ENCODE assay signal across 19 cellular contexts in the genomic region with DNA sequence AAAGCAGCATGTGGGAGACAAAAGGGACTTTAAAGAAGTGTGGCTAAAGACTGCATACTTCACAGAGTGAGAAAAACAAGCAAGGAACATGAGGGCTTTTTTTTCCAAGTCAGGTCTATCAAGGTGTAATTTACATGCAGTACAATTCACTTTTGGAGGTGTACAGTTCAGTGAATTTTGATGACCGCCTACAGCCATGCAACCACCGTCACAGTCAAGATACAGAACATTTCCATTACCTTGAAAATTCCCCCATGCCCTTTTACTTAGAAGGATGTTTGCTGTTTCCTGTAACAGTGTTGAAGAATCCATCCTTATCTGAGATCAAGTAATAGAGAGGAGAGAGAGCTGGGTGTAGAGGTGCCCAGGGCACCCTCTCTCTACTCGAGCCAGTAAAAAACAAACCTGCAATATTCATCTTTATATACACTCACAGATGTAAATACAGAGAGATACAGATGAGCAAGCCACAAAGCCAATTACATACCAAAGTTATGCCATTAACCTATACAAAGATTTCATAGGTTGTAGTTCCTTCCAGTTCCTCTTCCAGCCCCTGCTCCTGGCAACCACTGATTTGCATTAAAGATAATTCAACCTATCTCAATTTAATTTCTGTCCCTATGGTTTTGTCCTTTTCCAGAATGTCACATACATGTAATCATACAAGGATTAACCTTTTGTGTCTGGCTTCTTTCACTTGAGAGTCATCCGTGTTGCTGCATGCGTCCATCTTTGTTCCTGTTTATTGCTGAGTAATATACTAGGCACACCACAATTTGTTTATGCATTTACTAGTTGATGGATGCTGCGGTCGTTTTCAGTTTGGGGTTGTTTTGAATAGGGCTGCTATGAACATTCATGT. TPM values are rescaled to one million over a fixed set of nuclear protein-coding genes. Genes with fewer than 3 reads are reported as not detected.
A peak's percentile ranks its signal among the peaks of the same experiment; 100 is the strongest.
DNase-seq lines count a peak whose midpoint lies in the region; ATAC-seq, FAIRE-seq and TF ChIP-seq lines count a peak whose summit lies in the region.
"Had no signal": no experiment of that assay in that cellular context is flagged by ENCODE, and none has a peak within 500 bp of the region (broad histone marks: within the 10 kb centered on the region; RNA-seq: fewer than 3 reads in every experiment).

No MANE protein-coding gene starts in this region.

- BruUV-seq in PC-3 (replicated peaks; lab: Mats Ljungman, UMichigan) = no TSS peak

- intact Hi-C loops in PC-3 (cut with micrococcal nuclease) (no loop called here), mucosa of descending colon (cut with DNase I, micrococcal nuclease) (no loop called here), kidney (cut with DNase I) (no loop called here)

- FAIRE-seq in GM18507 (lab: Jason Lieb, UNC) (peak; percentile 72), kidney (lab: Jason Lieb, UNC) (no peak)
- FAIRE-seq: RCC 7860 had no signal

- no peak overlapping the region for H3K9ac ChIP-seq in BLaER1 treated with 17β-estradiol and CSF1 and Interleukin-3, amounts not matched to agents 10 nM and 100 nM
- H3K9ac ChIP-seq in PC-3 (ENCODE audit: low read length) (no peak overlapping the region), kidney (ENCODE audit: low read length in 2 of 2) (no peak overlapping the region)
- H3K9ac ChIP-seq: SK-N-SH had no signal

- H3K4me3 ChIP-seq in BLaER1 treated with 17β-estradiol and CSF1 and Interleukin-3, amounts not matched to agents 10 nM and 100 nM = no peak overlapping the region
- no peak overlapping the region for H3K4me3 ChIP-seq in PC-3 (ENCODE audit: low read length)
- no peak overlapping the region for H3K4me3 ChIP-seq in mucosa of descending colon
- H3K4me3 ChIP-seq in kidney (ENCODE audit: low read length in 2 of 2) = no peak overlapping the region

- peak overlapping the region; percentile 71 for H2AFZ ChIP-seq in PC-3 (ENCODE audit: low read length)

- no peaks in the 10 kb centered on the region for H3K79me2 ChIP-seq in PC-3 (ENCODE audit: low read length)

- peaks cover 18 to 54% (median 39%) of the 10 kb centered on the region in 10 experiments for H3K4me1 ChIP-seq in BLaER1 treated with 17β-estradiol and CSF1 and Interleukin-3, amounts not matched to agents 10 nM and 100 nM
- peaks cover 20% of the 10 kb centered on the region for H3K4me1 ChIP-seq in PC-3 (ENCODE audit: insufficient read depth, low read length)
- H3K4me1 ChIP-seq in mucosa of descending colon (ENCODE audit: low read depth) = no peaks in the 10 kb centered on the region
- H3K4me1 ChIP-seq in kidney (ENCODE audit: control insufficient read depth in 1 of 2, insufficient read depth in 1 of 2, low read depth in 1 of 2, low read length in 2 of 2) = no peaks in the 10 kb centered on the region

- TF ChIP-seq CTCF in PC-3 (conservative IDR thresholded peaks at IDR 0.05; ENCODE audit: low read depth, low read length) = no peak
- TF ChIP-seq CTCF in mucosa of descending colon (IDR thresholded peaks at IDR 0.05) = no peak
- no peak for TF ChIP-seq CTCF in kidney (IDR thresholded peaks at IDR 0.05; ENCODE audit: borderline replicate concordance, extremely low read depth, insufficient read depth)

- peaks cover 0 to 10% (median 0%) of the 10 kb centered on the region in 11 experiments; a peak in 1 of 22 replicates for H3K27me3 ChIP-seq in BLaER1 treated with 17β-estradiol and CSF1 and Interleukin-3, amounts not matched to agents 10 nM and 100 nM
- H3K27me3 ChIP-seq in PC-3 (ENCODE audit: low read length) = no peaks in the 10 kb centered on the region

- H3K36me3 ChIP-seq in BLaER1 treated with 17β-estradiol and CSF1 and Interleukin-3, amounts not matched to agents 10 nM and 100 nM = no peaks in the 10 kb centered on the region
- no peaks in the 10 kb centered on the region for H3K36me3 ChIP-seq in PC-3 (ENCODE audit: low read depth, low read length)
- no peaks in the 10 kb centered on the region for H3K36me3 ChIP-seq in mucosa of descending colon (ENCODE audit: low read depth)
- no peaks in the 10 kb centered on the region for H3K36me3 ChIP-seq in kidney (ENCODE audit: control insufficient read depth in 1 of 2, insufficient read depth in 2 of 2, low read length in 2 of 2)

- peak overlapping the region in 3 of 11 experiments; percentile 61 to 71 (median 63); a peak in 3 of 22 replicates for H3K27ac ChIP-seq in BLaER1 treated with 17β-estradiol and CSF1 and Interleukin-3, amounts not matched to agents 10 nM and 100 nM
- H3K27ac ChIP-seq in PC-3 (ENCODE audit: low read length) (peak overlapping the region; percentile 42), kidney (ENCODE audit: low read depth in 2 of 2, low read length in 2 of 2) (no peak overlapping the region)

- ATAC-seq in PC-3 (no peak), mucosa of descending colon (peak; percentile 20), HG02840 (IDR thresholded peaks at IDR 0.05; ENCODE audit: low FRiP score, unreplicated experiment) (no peak), HG03565 (IDR thresholded peaks at IDR 0.05; ENCODE audit: unreplicated experiment) (no peak)
- ATAC-seq: T-cell had no signal

- no peaks in the 10 kb centered on the region for H3K9me3 ChIP-seq in BLaER1 treated with 17β-estradiol and CSF1 and Interleukin-3, amounts not matched to agents 10 nM and 100 nM (replicated peaks in 1 of 11)
- H3K9me3 ChIP-seq in PC-3 (ENCODE audit: low read length) (no peaks in the 10 kb centered on the region), mucosa of descending colon (no peaks in the 10 kb centered on the region), kidney (ENCODE audit: control insufficient read depth in 1 of 2, low read length in 2 of 2) (no peaks in the 10 kb centered on the region)
- H3K9me3 ChIP-seq: SK-N-SH had no signal

- no peaks in the 10 kb centered on the region for H3F3A ChIP-seq in PC-3 (ENCODE audit: low read length, unreplicated experiment)

- H3K4me2 ChIP-seq in BLaER1 treated with 17β-estradiol and CSF1 and Interleukin-3, amounts not matched to agents 10 nM and 100 nM = peak overlapping the region in 9 of 11 experiments; percentile 63 to 80 (median 76); a peak in 17 of 22 replicates
- H3K4me2 ChIP-seq in PC-3 (ENCODE audit: low read length) = peak overlapping the region; percentile 57
- H3K4me2 ChIP-seq: SK-N-SH had no signal

- POLR2A ChIA-PET in PC-3 (lab: Charles Lee; ENCODE audit: unreplicated experiment) = no interaction called here

- no peaks in the 10 kb centered on the region for H3K9me2 ChIP-seq in PC-3 (replicated peaks; ENCODE audit: low read length)
- H3K9me2 ChIP-seq: SK-N-SH had no signal

- DNase-seq in GM18507 (ENCODE audit: extremely low spot score, insufficient read length, low read depth) = no peak
- DNase-seq in PC-3 = no peak
- DNase-seq in mucosa of descending colon = no peak
- no peak for DNase-seq in kidney
- DNase-seq: Calu3; CD4-positive, alpha-beta memory T cell; DMS53; HFFc6; Kasumi-1; NCI-H1105 treated with DMSO at 0.1 percent for 48 hours; NCI-H446; NCI-H748 treated with DMSO at 0.1 percent for 48 hours; SHP77; SK-N-SH; T-cell had no signal

- no peaks in the 10 kb centered on the region for H4K20me1 ChIP-seq in BLaER1 treated with 17β-estradiol and CSF1 and Interleukin-3, amounts not matched to agents 10 nM and 100 nM
- no peaks in the 10 kb centered on the region for H4K20me1 ChIP-seq in PC-3 (ENCODE audit: low read length)

- CTCF ChIA-PET in PC-3 (lab: Charles Lee) = no interaction called here

RNA-seq across cellular contexts. Expression of a gene that starts 35.0 kb away (rescaled TPM):
- total RNA-seq in PC-3 (2014; rRNA removed) (0.07 and 0.46 TPM in 2 replicates), mucosa of descending colon (10 to 100 TPM; 11.7 to 34.0 (median 19.2) TPM), kidney (3.4 TPM)
- 1.1 TPM for polyA plus RNA-seq in kidney (ENCODE audit: insufficient read depth, low read depth, low replicate concordance)
- total RNA-seq: CD4-positive, alpha-beta memory T cell; HFFc6 had no signal
